Comparison of ENCODE assay signal across 8 cellular contexts in the genomic region with DNA sequence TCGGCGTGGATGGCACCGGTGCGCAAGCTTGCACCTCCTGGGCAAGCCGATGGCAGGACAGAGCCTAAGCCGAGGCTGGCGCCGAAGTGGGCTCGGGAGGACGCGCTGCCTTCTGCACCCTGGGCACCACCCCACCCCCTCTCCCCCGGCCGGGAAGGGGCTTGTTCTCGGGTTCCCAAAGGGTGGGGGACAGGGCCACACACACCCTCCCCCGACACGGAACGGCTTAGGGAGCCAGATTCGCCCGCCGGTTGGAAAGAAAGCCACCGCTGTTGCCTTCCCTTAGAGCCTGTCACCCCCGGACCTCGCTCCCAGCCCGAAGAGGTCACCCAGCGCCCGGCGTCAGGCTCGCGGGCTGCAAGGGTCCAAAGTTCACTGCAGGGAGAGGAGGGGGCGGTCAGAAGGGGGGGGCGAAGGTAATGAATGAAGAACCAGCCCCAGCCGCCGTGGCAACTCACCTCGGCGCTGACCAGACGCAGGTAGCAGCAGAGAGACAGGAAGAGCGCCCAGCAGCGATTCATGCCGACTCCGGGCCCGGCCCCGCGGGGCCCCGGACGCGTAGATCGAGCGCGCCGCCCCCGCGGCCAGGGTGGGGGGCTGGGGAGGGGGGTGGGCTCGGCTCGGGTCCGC. TPM values are rescaled to one million over a fixed set of nuclear protein-coding genes. Genes with fewer than 3 reads are reported as not detected.
A peak's percentile ranks its signal among the peaks of the same experiment; 100 is the strongest.
DNase-seq lines count a peak whose midpoint lies in the region; ATAC-seq, FAIRE-seq and TF ChIP-seq lines count a peak whose summit lies in the region.

No MANE protein-coding gene starts in this region.

- H3K4me2 ChIP-seq in A549, result peak overlapping the region; percentile 99

- DNase-seq in A549 (ENCODE audit: low read depth in 1 of 2, low spot score in 1 of 2), result peak; percentile 23 to 45
- peak; percentile 12 for DNase-seq in LoVo (ENCODE audit: low spot score)
- no peak for DNase-seq in chondrocyte (ENCODE audit: low spot score)
- no peak for DNase-seq in mesenteric fat pad (ENCODE audit: low spot score)
- DNase-seq in SHP77 (lab: John Stamatoyannopoulos, UW), result no peak

- FAIRE-seq in A549 (lab: Jason Lieb, UNC), result no peak

- H3K27ac Mint-ChIP-seq in chondrocyte (ENCODE audit: unreplicated experiment), result no peak overlapping the region

- POLR2A ChIA-PET in A549 (lab: Yijun Ruan, JAX), result no interaction called here

- peak overlapping the region; percentile 77 for H3K4me3 Mint-ChIP-seq in chondrocyte (ENCODE audit: unreplicated experiment)

- peaks cover 35 to 43% of the 10 kb centered on the region in 2 donors for H3K27me3 ChIP-seq in mucosa of rectum (ENCODE audit: control insufficient read depth in 2 of 2, insufficient read depth in 2 of 2, low read length in 2 of 2)

- no peaks in the 10 kb centered on the region for H3K36me3 Mint-ChIP-seq in chondrocyte (ENCODE audit: low read depth)

- no peak for TF ChIP-seq EP300 in A549 (IDR thresholded peaks at IDR 0.05)

- H3K4me3 ChIP-seq in A549, result peak overlapping the region; percentile 54
- peak overlapping the region; percentile 57 to 61 for H3K4me3 ChIP-seq in mucosa of rectum (ENCODE audit: low read length in 2 of 2)

- peak; percentile 22 to 58; a peak in 4 of 6 replicates for ATAC-seq in A549
- no peak for ATAC-seq in HG02852 (IDR thresholded peaks at IDR 0.05; ENCODE audit: unreplicated experiment)
- no peak for ATAC-seq in GM18861 (IDR thresholded peaks at IDR 0.05; ENCODE audit: unreplicated experiment)

- CTCF ChIA-PET in A549 (lab: Yijun Ruan, JAX), result interaction anchor here (0.7 to 2.6 kb wide), 6 partner anchors 10 to 295 kb away, joined by 3 to 9 read pairs (median 4); no protein-coding TSS in a partner anchor

- H3K27ac ChIP-seq in A549, result peak overlapping the region; percentile 70 to 88
- H3K27ac ChIP-seq in mucosa of rectum (ENCODE audit: low read depth in 2 of 2, low read length in 2 of 2), result peak overlapping the region; percentile 30 to 52

- H3K4me1 Mint-ChIP-seq in chondrocyte (ENCODE audit: low read depth), result peaks cover 41% of the 10 kb centered on the region

- no peaks in the 10 kb centered on the region for H3K9me3 ChIP-seq in A549
- H3K9me3 ChIP-seq in mucosa of rectum (ENCODE audit: control insufficient read depth in 2 of 2, low read length in 2 of 2), result no peaks in the 10 kb centered on the region

- no peaks in the 10 kb centered on the region for H3K9me3 Mint-ChIP-seq in chondrocyte (ENCODE audit: low read depth)

- 0% methylated on average over 13 of the region's 55 CpGs for WGBS in A549 (ENCODE audit: missing lambda C conversion rate)

- peak overlapping the region in 1 of 2 donors; percentile 65 for H3K9ac ChIP-seq in mucosa of rectum (ENCODE audit: low read depth in 1 of 2, low read length in 2 of 2)

- H3K4me1 ChIP-seq in A549, result peaks cover 39% of the 10 kb centered on the region
- H3K4me1 ChIP-seq in mucosa of rectum (ENCODE audit: control insufficient read depth in 2 of 2, insufficient read depth in 2 of 2, low read length in 2 of 2), result peaks cover 37 to 41% of the 10 kb centered on the region in 2 donors

- H3K36me3 ChIP-seq in mucosa of rectum (ENCODE audit: control insufficient read depth in 2 of 2, insufficient read depth in 2 of 2, low read length in 2 of 2), result no peaks in the 10 kb centered on the region

- no peak for TF ChIP-seq RAD21 in A549 (conservative IDR thresholded peaks at IDR 0.05 in 1 of 2, IDR thresholded peaks at IDR 0.05 in 1 of 2)

- H3K27me3 Mint-ChIP-seq in chondrocyte (ENCODE audit: low read depth), result peaks cover 3% of the 10 kb centered on the region

- TF ChIP-seq CTCF in A549 (IDR thresholded peaks at IDR 0.05) (no peak), chondrocyte (IDR thresholded peaks at IDR 0.05) (no peak)

- TF ChIP-seq POLR2A in A549 (IDR thresholded peaks at IDR 0.05; ENCODE audit: low read length), result no peak

TF ChIP-seq in A549, 52 proteins besides CTCF, POLR2A, EP300 and RAD21:
- TF ChIP-seq, protein P1, sequence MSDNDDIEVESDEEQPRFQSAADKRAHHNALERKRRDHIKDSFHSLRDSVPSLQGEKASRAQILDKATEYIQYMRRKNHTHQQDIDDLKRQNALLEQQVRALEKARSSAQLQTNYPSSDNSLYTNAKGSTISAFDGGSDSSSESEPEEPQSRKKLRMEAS (IDR thresholded peaks at IDR 0.05), result peak; percentile 23; the same call in 1 of the 2 replicates
- no peak for TF ChIP-seq MAZ (IDR thresholded peaks at IDR 0.05; ENCODE audit: borderline replicate concordance, low read depth, low read length)

RNA-seq across cellular contexts. Expression of a gene that starts 1.2 kb away (rescaled TPM):
- polyA plus RNA-seq in A549 (2011; rRNA removed) (4.0 and 4.5 TPM in 2 replicates), A549 (2017; fragmentation: RNase III; extraction: RNeasy Plus Mini Kit Qiagen cat#74134 plus additional on column Dnase treatment) (2.1 to 3.3 TPM (median 3.0 TPM) in 3 replicates)
- polyA plus RNA-seq in A549 (2012; cell fraction: cytosol; rRNA removed), result 4.0 and 5.2 TPM in 2 replicates
- 7.2 and 9.2 TPM in 2 replicates for polyA plus RNA-seq in A549 (2012; cell fraction: nucleus; rRNA removed)
- 3.2 and 4.7 TPM in 2 replicates for polyA minus RNA-seq in A549 (2011; rRNA and poly(A)+ RNA removed)
- total RNA-seq in chondrocyte (10.5 to 16.9 TPM (median 16.5 TPM) in 3 replicates), mesenteric fat pad (38.0 TPM)

Comparison
In these comparisons a context has a peak if more than half of its experiments do, and no peak if none do; other contexts are left out.
1. ATAC-seq: peak in A549 (2 of 2); none in HG02852 (single experiment) and GM18861 (single experiment).
2. DNase-seq: peak in A549 (2 of 2) and LoVo (single experiment); none in chondrocyte (single experiment), mesenteric fat pad (single experiment) and SHP77 (0 of 2).